18 cellular contexts compared by ENCODE assay signal in the genomic region with DNA sequence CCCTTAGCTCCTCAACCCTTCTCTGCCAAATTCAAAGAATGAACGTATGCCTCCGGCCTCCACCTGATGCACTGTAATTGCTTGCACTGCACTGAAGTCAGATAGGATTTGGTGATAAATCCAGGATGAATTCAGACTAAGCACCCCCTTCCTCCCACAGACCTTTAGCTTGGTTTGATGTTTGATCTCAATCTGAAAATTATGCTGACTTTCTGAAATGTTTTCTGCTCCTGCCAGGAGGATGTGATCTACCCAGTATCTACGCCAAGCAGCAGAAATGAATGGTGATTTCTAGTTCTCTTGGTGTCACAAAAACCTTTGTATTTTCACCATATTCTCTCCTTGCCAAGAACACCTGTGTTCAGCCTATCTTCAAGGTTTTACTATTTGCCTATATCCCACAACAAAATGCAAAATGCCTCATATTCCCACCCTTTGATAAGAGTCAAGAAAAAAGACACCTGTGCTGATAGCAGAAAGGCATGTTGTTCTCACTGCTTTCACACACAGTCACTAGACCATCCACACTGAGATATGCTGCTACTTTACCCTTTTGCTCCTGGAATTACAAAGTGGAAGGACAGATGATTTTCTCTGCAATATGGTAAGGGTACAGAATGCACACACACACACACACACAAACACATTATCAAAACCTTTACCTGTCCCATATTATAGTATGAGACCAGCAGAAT. TPM values are rescaled to one million over a fixed set of nuclear protein-coding genes. Genes with fewer than 3 reads are reported as not detected.
A peak's percentile ranks its signal among the peaks of the same experiment; 100 is the strongest.
DNase-seq lines count a peak whose midpoint lies in the region; ATAC-seq, FAIRE-seq and TF ChIP-seq lines count a peak whose summit lies in the region.
"Had no signal": no experiment of that assay in that cellular context is flagged by ENCODE, and none has a peak within 500 bp of the region (broad histone marks: within the 10 kb centered on the region; RNA-seq: fewer than 3 reads in every experiment).

No MANE protein-coding gene starts in this region.

- no peak overlapping the region for H3K14ac ChIP-seq in neuronal stem cell (ENCODE audit: low read length)

- H2AK5ac ChIP-seq in neuronal stem cell (ENCODE audit: low read depth, low read length) = no peak overlapping the region

- H3K27me3 Mint-ChIP-seq in CD4-positive, CD25-positive, alpha-beta regulatory T cell = peaks cover 4% of the 10 kb centered on the region
- H3K27me3 Mint-ChIP-seq in activated naive CD8-positive, alpha-beta T cell treated with anti-CD3 and anti-CD28 coated beads, Interleukin-2, amount 50 U/mL, for 24 hours = no peaks in the 10 kb centered on the region
- no peaks in the 10 kb centered on the region for H3K27me3 Mint-ChIP-seq in natural killer cell treated with Interleukin-12 subunit alpha and Interleukin-12 subunit beta and Interleukin-15 and Interleukin-18, amount 100 ng/mL, for 72 hours

- no peaks in the 10 kb centered on the region for H3K27me3 ChIP-seq in CD4-positive, CD25-positive, alpha-beta regulatory T cell (ENCODE audit: control insufficient read depth, insufficient read depth, low read length)
- H3K27me3 ChIP-seq in neuronal stem cell (ENCODE audit: control insufficient read depth in 3 of 3, insufficient read depth in 3 of 3, low read depth in 1 of 3, low read length in 3 of 3) = no peaks in the 10 kb centered on the region
- H3K27me3 ChIP-seq: BE2C, left lung, Peyer's patch had no signal

- H4K91ac ChIP-seq in neuronal stem cell (ENCODE audit: low read depth, low read length, poor library complexity) = no peak overlapping the region

- peaks cover 54 to 88% (median 76%) of the 10 kb centered on the region in 4 donors for H3K4me1 Mint-ChIP-seq in CD4-positive, CD25-positive, alpha-beta regulatory T cell
- H3K4me1 Mint-ChIP-seq in activated naive CD8-positive, alpha-beta T cell treated with anti-CD3 and anti-CD28 coated beads, Interleukin-2, amount 50 U/mL, for 24 hours = peaks cover 82% of the 10 kb centered on the region
- peaks cover 65 to 73% of the 10 kb centered on the region in 2 donors for H3K4me1 Mint-ChIP-seq in natural killer cell treated with Interleukin-12 subunit alpha and Interleukin-12 subunit beta and Interleukin-15 and Interleukin-18, amount 100 ng/mL, for 72 hours (ENCODE audit: low read depth in 2 of 2)

- no peak overlapping the region for H2BK12ac ChIP-seq in neuronal stem cell (ENCODE audit: low read length)

- WGBS in neuronal stem cell (ENCODE audit: extremely low coverage in 2 of 2, insufficient read length in 2 of 2, insufficient replicate concordance in 1 of 2), 2 donors = no CpG with 5 or more reads among the region's 3 CpGs

- H3K27ac Mint-ChIP-seq in CD4-positive, CD25-positive, alpha-beta regulatory T cell = peak overlapping the region; percentile 89 to 98 (median 92)
- peak overlapping the region; percentile 49 for H3K27ac Mint-ChIP-seq in activated naive CD8-positive, alpha-beta T cell treated with anti-CD3 and anti-CD28 coated beads, Interleukin-2, amount 50 U/mL, for 24 hours
- peak overlapping the region; percentile 84 to 93 for H3K27ac Mint-ChIP-seq in natural killer cell treated with Interleukin-12 subunit alpha and Interleukin-12 subunit beta and Interleukin-15 and Interleukin-18, amount 100 ng/mL, for 72 hours

- TF ChIP-seq POLR2A in GM12892 (IDR thresholded peaks at IDR 0.05; ENCODE audit: low read depth, low read length) = no peak

- FAIRE-seq in GM12892 (lab: Jason Lieb, UNC) = peak; percentile 51
- FAIRE-seq: bronchial epithelial cell had no signal

- no peak for ATAC-seq in CD4-positive, CD25-positive, alpha-beta regulatory T cell (ENCODE audit: low read depth in 2 of 2)
- ATAC-seq in activated naive CD8-positive, alpha-beta T cell treated with anti-CD3 and anti-CD28 coated beads, Interleukin-2, amount 50 U/mL, for 24 hours = no peak
- no peak for ATAC-seq in natural killer cell treated with Interleukin-12 subunit alpha and Interleukin-12 subunit beta and Interleukin-15 and Interleukin-18, amount 100 ng/mL, for 72 hours
- ATAC-seq: left lung, right cardiac atrium had no signal

- no peak overlapping the region for H2AFZ ChIP-seq in neuronal stem cell (ENCODE audit: low read length)

- no peak overlapping the region for H3K18ac ChIP-seq in neuronal stem cell (ENCODE audit: low read length)

- H3K4ac ChIP-seq in neuronal stem cell (ENCODE audit: low read length) = no peak overlapping the region

- H3K4me2 ChIP-seq in neuronal stem cell (ENCODE audit: insufficient read depth, low read length, poor library complexity, severe bottlenecking) = no peak overlapping the region

- no peak for DNase-seq in CD4-positive, CD25-positive, alpha-beta regulatory T cell
- DNase-seq in GM12892 (ENCODE audit: insufficient read length) (no peak), neuronal stem cell (ENCODE audit: low spot score) (no peak), HPDE6-E6E7 (ENCODE audit: extremely low spot score) (no peak), dermis blood vessel endothelial cell (no peak), activated gamma-delta T cell (lab: John Stamatoyannopoulos, UW) (no peak)
- no peak for DNase-seq in activated naive CD8-positive, alpha-beta T cell treated with anti-CD3 and anti-CD28 coated beads, Interleukin-2, amount 50 U/mL, for 24 hours
- no peak for DNase-seq in natural killer cell treated with Interleukin-12 subunit alpha and Interleukin-12 subunit beta and Interleukin-15 and Interleukin-18, amount 100 ng/mL, for 72 hours (ENCODE audit: low spot score)
- DNase-seq: activated CD4-positive, CD25-positive, alpha-beta regulatory T cell; BE2C; DMS53; left lung; NCI-H526; Peyer's patch; right cardiac atrium; stimulated activated CD4-positive, alpha-beta T cell treated with anti-CD3 and anti-CD28 coated beads, Interleukin-4, amount 100 ng/mL, for 4 hours; SW 1271 had no signal

- no peak overlapping the region for H2BK5ac ChIP-seq in neuronal stem cell (ENCODE audit: low read length)

- H3K27ac ChIP-seq in CD4-positive, CD25-positive, alpha-beta regulatory T cell (ENCODE audit: insufficient read depth, low read length, poor library complexity, severe bottlenecking) = peak overlapping the region; percentile 86
- H3K27ac ChIP-seq in neuronal stem cell (replicated peaks; ENCODE audit: low read length) = no peak overlapping the region

- no peaks in the 10 kb centered on the region for H3K9me3 ChIP-seq in CD4-positive, CD25-positive, alpha-beta regulatory T cell (ENCODE audit: control insufficient read depth in 2 of 2, low read length in 2 of 2)
- no peaks in the 10 kb centered on the region for H3K9me3 ChIP-seq in neuronal stem cell (replicated peaks in 1 of 2; ENCODE audit: control insufficient read depth in 2 of 2, insufficient read depth in 1 of 2, low read depth in 1 of 2, low read length in 2 of 2)
- H3K9me3 ChIP-seq: BE2C, left lung, Peyer's patch had no signal

- H4K8ac ChIP-seq in neuronal stem cell (ENCODE audit: low read depth, low read length) = no peak overlapping the region

- H2BK120ac ChIP-seq in neuronal stem cell (ENCODE audit: low read depth, low read length) = no peak overlapping the region

- peak overlapping the region; percentile 75 for H3K4me3 ChIP-seq in CD4-positive, CD25-positive, alpha-beta regulatory T cell (ENCODE audit: low read depth, low read length)
- H3K4me3 ChIP-seq in neuronal stem cell (ENCODE audit: low read length in 2 of 2) = no peak overlapping the region
- H3K4me3 ChIP-seq: left lung, Peyer's patch had no signal

- H3K23ac ChIP-seq in neuronal stem cell (ENCODE audit: low read depth, low read length, poor library complexity) = no peak overlapping the region

- H3K9me3 Mint-ChIP-seq in CD4-positive, CD25-positive, alpha-beta regulatory T cell = peaks cover 0 to 4% (median 0%) of the 10 kb centered on the region in 7 donors
- no peaks in the 10 kb centered on the region for H3K9me3 Mint-ChIP-seq in activated naive CD8-positive, alpha-beta T cell treated with anti-CD3 and anti-CD28 coated beads, Interleukin-2, amount 50 U/mL, for 24 hours
- H3K9me3 Mint-ChIP-seq in natural killer cell treated with Interleukin-12 subunit alpha and Interleukin-12 subunit beta and Interleukin-15 and Interleukin-18, amount 100 ng/mL, for 72 hours = no peaks in the 10 kb centered on the region

- H3K9ac ChIP-seq in neuronal stem cell (ENCODE audit: low read depth, low read length, poor library complexity) = no peak overlapping the region

- H3K36me3 Mint-ChIP-seq in CD4-positive, CD25-positive, alpha-beta regulatory T cell = peaks cover 9% of the 10 kb centered on the region
- H3K36me3 Mint-ChIP-seq in activated naive CD8-positive, alpha-beta T cell treated with anti-CD3 and anti-CD28 coated beads, Interleukin-2, amount 50 U/mL, for 24 hours (ENCODE audit: low read depth) = no peaks in the 10 kb centered on the region
- H3K36me3 Mint-ChIP-seq in natural killer cell treated with Interleukin-12 subunit alpha and Interleukin-12 subunit beta and Interleukin-15 and Interleukin-18, amount 100 ng/mL, for 72 hours = peaks cover 16% of the 10 kb centered on the region

- peaks cover 100% of the 10 kb centered on the region for H3K4me1 ChIP-seq in CD4-positive, CD25-positive, alpha-beta regulatory T cell (ENCODE audit: control insufficient read depth, insufficient read depth, low read length, poor library complexity, severe bottlenecking)
- H3K4me1 ChIP-seq in neuronal stem cell (ENCODE audit: control insufficient read depth in 2 of 2, insufficient read depth in 1 of 2, low read depth in 1 of 2, low read length in 2 of 2) = peaks cover 3 to 4% of the 10 kb centered on the region in 2 donors

- H3K4me3 Mint-ChIP-seq in CD4-positive, CD25-positive, alpha-beta regulatory T cell = peak overlapping the region; percentile 61 to 91 (median 80)
- H3K4me3 Mint-ChIP-seq in activated naive CD8-positive, alpha-beta T cell treated with anti-CD3 and anti-CD28 coated beads, Interleukin-2, amount 50 U/mL, for 24 hours = no peak overlapping the region
- H3K4me3 Mint-ChIP-seq in natural killer cell treated with Interleukin-12 subunit alpha and Interleukin-12 subunit beta and Interleukin-15 and Interleukin-18, amount 100 ng/mL, for 72 hours = peak overlapping the region; percentile 65

- no peaks in the 10 kb centered on the region for H3K79me1 ChIP-seq in neuronal stem cell (ENCODE audit: low read depth, low read length)

- H2BK15ac ChIP-seq in neuronal stem cell (ENCODE audit: low read length) = no peak overlapping the region

- peaks cover 2% of the 10 kb centered on the region for H3K36me3 ChIP-seq in CD4-positive, CD25-positive, alpha-beta regulatory T cell (ENCODE audit: control insufficient read depth, insufficient read depth, low read length)
- no peaks in the 10 kb centered on the region for H3K36me3 ChIP-seq in neuronal stem cell (replicated peaks in 1 of 2; ENCODE audit: control insufficient read depth in 2 of 2, insufficient read depth in 2 of 2, low read length in 2 of 2)
- H3K36me3 ChIP-seq: BE2C, left lung, Peyer's patch had no signal

RNA-seq across cellular contexts. Expression of a gene that starts 14.7 kb away (rescaled TPM):
- total RNA-seq in CD4-positive, CD25-positive, alpha-beta regulatory T cell = 118 TPM
- 100 to 1,000 TPM in 1 of 4 donors, 10 to 100 TPM in 3; 69.8 to 128 (median 79.3) TPM for polyA plus RNA-seq in CD4-positive, CD25-positive, alpha-beta regulatory T cell
- 35.4 TPM for polyA plus RNA-seq in GM12892 (2012; ENCODE audit: missing spikeins)
- 10 to 100 TPM; 87.6 to 91.5 TPM for total RNA-seq in natural killer cell treated with Interleukin-12 subunit alpha and Interleukin-12 subunit beta and Interleukin-15 and Interleukin-18, amount 100 ng/mL, for 72 hours
- polyA plus RNA-seq in neuronal stem cell (2013, experiment 1 of 2) = 8.5 TPM
- polyA plus RNA-seq in neuronal stem cell (2013, experiment 2 of 2) = 9.3 TPM
- 7.0 and 8.1 TPM in 2 replicates for total RNA-seq in dermis blood vessel endothelial cell
